ENCODE assay signal across 12 cellular contexts in genomic region chr3:27326211-27326948, GRCh38. TPM values are rescaled to one million over a fixed set of nuclear protein-coding genes. Genes with fewer than 3 reads are reported as not detected.
DNase-seq lines count a peak whose midpoint lies in the region; ATAC-seq and TF ChIP-seq lines count a peak whose summit lies in the region.
"Had no signal": no experiment of that assay in that cellular context is flagged by ENCODE, and none has a peak within 500 bp of the region (broad histone marks: within the 10 kb centered on the region; RNA-seq: fewer than 3 reads in every experiment).

No MANE protein-coding gene starts in this region.

- intact Hi-C loops in lower leg skin (cut with DNase I; ENCODE audit: low total_unique reads) (no loop called here), natural killer cell (cut with micrococcal nuclease) (no loop called here)

- H3K9me3 Mint-ChIP-seq in natural killer cell = peaks cover 0 to 2% of the 10 kb centered on the region in 2 donors

- no peaks in the 10 kb centered on the region for H3K36me3 Mint-ChIP-seq in natural killer cell
- H3K36me3 Mint-ChIP-seq: activated naive CD8-positive, alpha-beta T cell treated with anti-CD3 and anti-CD28 coated beads, Interleukin-2, amount 10 ng/mL, durations not matched to agents 7 days and 5 days had no signal

- no peaks in the 10 kb centered on the region for H3K27me3 Mint-ChIP-seq in natural killer cell (ENCODE audit: low read depth in 2 of 2)

- no peak overlapping the region for H3K27ac Mint-ChIP-seq in natural killer cell
- H3K27ac Mint-ChIP-seq: activated naive CD8-positive, alpha-beta T cell treated with anti-CD3 and anti-CD28 coated beads, Interleukin-2, amount 10 ng/mL, durations not matched to agents 7 days and 5 days had no signal

- H3K4me3 ChIP-seq in cardiac fibroblast (replicated peaks in 1 of 2; ENCODE audit: low read depth in 2 of 2, low read length in 2 of 2) (no peak overlapping the region), lower leg skin (ENCODE audit: low read depth, poor library complexity, severe bottlenecking) (no peak overlapping the region)

- ATAC-seq in natural killer cell (no peak), GM21786 (IDR thresholded peaks at IDR 0.05; ENCODE audit: unreplicated experiment) (no peak)

- no peak overlapping the region for H3K4me3 Mint-ChIP-seq in natural killer cell
- H3K4me3 Mint-ChIP-seq: activated naive CD8-positive, alpha-beta T cell treated with anti-CD3 and anti-CD28 coated beads, Interleukin-2, amount 10 ng/mL, durations not matched to agents 7 days and 5 days; neural crest cell had no signal

- WGBS in lower leg skin, 2 donors = 53 to 57% methylated on average over 5 of the region's 5 CpGs

- no peak for TF ChIP-seq POLR2A in lower leg skin (IDR thresholded peaks at IDR 0.05)

- DNase-seq in HS-5 (ENCODE audit: low read depth) (peak; percentile 83), cardiac fibroblast (ENCODE audit: low read depth in 2 of 2) (peak; percentile 87 to 89), iris pigment epithelial cell (ENCODE audit: low read depth) (peak; percentile 95), stromal cell of bone marrow (ENCODE audit: low read depth) (peak; percentile 72), 8988T (no peak), lower leg skin (ENCODE audit: low spot score in 2 of 2) (no peak), natural killer cell (no peak)
- DNase-seq: activated CD4-positive, alpha-beta T cell treated with anti-CD3 and anti-CD28 coated beads, Interleukin-2, amount 50 U/mL, for 48 hours; activated naive CD8-positive, alpha-beta T cell treated with anti-CD3 and anti-CD28 coated beads, Interleukin-2, amount 10 ng/mL, durations not matched to agents 7 days and 5 days; NCI-H2029 had no signal

- TF ChIP-seq CTCF in cardiac fibroblast (IDR thresholded peaks at IDR 0.05; ENCODE audit: low read depth, low read length) (no peak), lower leg skin (IDR thresholded peaks at IDR 0.05) (no peak), natural killer cell (IDR thresholded peaks at IDR 0.05) (no peak)

- no peaks in the 10 kb centered on the region for H3K4me1 Mint-ChIP-seq in natural killer cell
- H3K4me1 Mint-ChIP-seq: activated naive CD8-positive, alpha-beta T cell treated with anti-CD3 and anti-CD28 coated beads, Interleukin-2, amount 10 ng/mL, durations not matched to agents 7 days and 5 days; neural crest cell had no signal

RNA-seq across cellular contexts. Expression of gene NEK10, which starts 42.8 kb away (rescaled TPM):
- 1 to 10 TPM in 3 of 4 donors, not detected in 1; 1.7 to 2.1 (median 2.1) TPM for total RNA-seq in lower leg skin
- 1 to 10 TPM in 1 of 3 donors, under 1 TPM in 2; 0.68 to 1.6 (median 0.80) TPM for total RNA-seq in natural killer cell

Comparison
In these comparisons a context has a peak if more than half of its experiments do, and no peak if none do; other contexts are left out.
1. DNase-seq: peak in HS-5 (single experiment), cardiac fibroblast (2 of 2), iris pigment epithelial cell (single experiment) and stromal cell of bone marrow (single experiment); none in 8988T (single experiment), lower leg skin (0 of 2) and natural killer cell (single experiment).